Comparison of ENCODE assay signal across 8 cellular contexts in the genomic region with DNA sequence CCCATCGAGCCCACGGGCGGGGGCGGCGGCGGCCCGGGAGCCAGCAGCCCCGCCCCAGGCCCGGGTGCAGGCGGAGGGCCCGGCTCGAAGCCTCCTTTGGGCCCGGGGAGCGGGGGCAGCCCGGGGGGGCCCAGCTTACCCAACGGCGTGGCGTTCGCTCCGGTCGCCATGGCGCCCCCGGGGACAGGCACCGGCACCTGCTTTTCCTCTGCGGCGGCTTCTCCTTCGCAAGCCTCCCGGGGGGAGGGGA. TPM values are rescaled to one million over a fixed set of nuclear protein-coding genes. Genes with fewer than 3 reads are reported as not detected.
DNase-seq lines count a peak whose midpoint lies in the region; ATAC-seq, FAIRE-seq and TF ChIP-seq lines count a peak whose summit lies in the region.

No MANE protein-coding gene starts in this region.

- H3K27ac ChIP-seq in iPS-20b (ENCODE audit: low read length) (no peak overlapping the region), thoracic aorta (peak overlapping the region; percentile 99 to 100)

- POLR2A ChIA-PET in AG04449 (lab: Yijun Ruan, JAX): interaction anchor here (0.9 to 1.1 kb wide), 5 partner anchors 17 to 263 kb away, joined by 3 to 7 read pairs (median 4); partner anchors contain the start of gene SAC3D1
- POLR2A ChIA-PET in activated CD4-positive, alpha-beta memory T cell treated with anti-CD3 and anti-CD28 coated beads, Interleukin-2, amount 10 ng/mL, durations not matched to agents 7 days and 5 days (lab: Charles Lee): interaction anchor here (0.8 to 10.9 kb wide), 22 partner anchors 10 to 721 kb away, joined by 3 to 197 read pairs (median 6); partner anchors contain the start of genes ARL2, ESRRA, FAU and MALAT1

- peak overlapping the region; percentile 100 for H3K27ac Mint-ChIP-seq in activated CD4-positive, alpha-beta memory T cell treated with anti-CD3 and anti-CD28 coated beads, Interleukin-2, amount 10 ng/mL, durations not matched to agents 7 days and 5 days

- H3K4me3 ChIP-seq in AG04449 (ENCODE audit: low read depth, low read length) (peak overlapping the region; percentile 93), HAP-1 (peak overlapping the region; percentile 67), iPS-20b (ENCODE audit: low read length) (peak overlapping the region; percentile 74; the same call in 1 of the 2 replicates), thoracic aorta (peak overlapping the region; percentile 96)

- peak overlapping the region; percentile 85 for H3K9ac ChIP-seq in iPS-20b (ENCODE audit: low read depth, low read length)

- peaks cover 63% of the 10 kb centered on the region for H3K4me1 Mint-ChIP-seq in activated CD4-positive, alpha-beta memory T cell treated with anti-CD3 and anti-CD28 coated beads, Interleukin-2, amount 10 ng/mL, durations not matched to agents 7 days and 5 days

- in situ Hi-C loops in HAP-1 (cut with MboI; ENCODE audit: low sequenced_read_pairs): no loop called here

- peaks cover 47% of the 10 kb centered on the region for H3K36me3 Mint-ChIP-seq in activated CD4-positive, alpha-beta memory T cell treated with anti-CD3 and anti-CD28 coated beads, Interleukin-2, amount 10 ng/mL, durations not matched to agents 7 days and 5 days (ENCODE audit: low read depth)

- ATAC-seq in thoracic aorta (ENCODE audit: insufficient number of reproducible peaks, low FRiP score, low read depth): no peak

- H3K9me3 ChIP-seq in HAP-1: no peaks in the 10 kb centered on the region
- H3K9me3 ChIP-seq in iPS-20b (ENCODE audit: insufficient read depth, low read depth, low read length): no peaks in the 10 kb centered on the region
- no peaks in the 10 kb centered on the region for H3K9me3 ChIP-seq in thoracic aorta

- TF ChIP-seq CTCF in AG04449 (IDR thresholded peaks at IDR 0.05; ENCODE audit: insufficient read depth, low read length, missing control alignments) (no peak), thoracic aorta (IDR thresholded peaks at IDR 0.05) (no peak)

- CTCF ChIA-PET in AG04449 (lab: Yijun Ruan, JAX): interaction anchor here (1.0 to 4.2 kb wide), 3 partner anchors 10 to 104 kb away, joined by 4 to 29 read pairs (median 11); no protein-coding TSS in a partner anchor
- CTCF ChIA-PET in activated CD4-positive, alpha-beta memory T cell treated with anti-CD3 and anti-CD28 coated beads, Interleukin-2, amount 10 ng/mL, durations not matched to agents 7 days and 5 days (lab: Charles Lee): interaction anchor here (0.6 to 6.2 kb wide), 16 partner anchors 9 to 537 kb away, joined by 3 to 27 read pairs (median 4); partner anchors contain the start of genes CDC42BPG, FKBP2, RASGRP2 and TM7SF2

- peak overlapping the region; percentile 86 for H3K4me3 Mint-ChIP-seq in activated CD4-positive, alpha-beta memory T cell treated with anti-CD3 and anti-CD28 coated beads, Interleukin-2, amount 10 ng/mL, durations not matched to agents 7 days and 5 days

- no peaks in the 10 kb centered on the region for H3K9me3 Mint-ChIP-seq in activated CD4-positive, alpha-beta memory T cell treated with anti-CD3 and anti-CD28 coated beads, Interleukin-2, amount 10 ng/mL, durations not matched to agents 7 days and 5 days

- H3K4me1 ChIP-seq in HAP-1: peaks cover 9% of the 10 kb centered on the region
- peaks cover 14% of the 10 kb centered on the region for H3K4me1 ChIP-seq in iPS-20b (ENCODE audit: insufficient read depth, low read length)
- peaks cover 34 to 41% of the 10 kb centered on the region in 2 donors for H3K4me1 ChIP-seq in thoracic aorta (ENCODE audit: control insufficient read depth in 1 of 2, low read depth in 2 of 2)

- DNase-seq in AG04449 (ENCODE audit: low read depth, low spot score) (no peak), HAP-1 (ENCODE audit: low spot score in 2 of 2) (no peak), thoracic aorta (ENCODE audit: low spot score) (no peak), mesenteric fat pad (ENCODE audit: low spot score) (no peak), head of caudate nucleus (no peak), frontal cortex (ENCODE audit: low spot score in 2 of 2) (no peak)
- no peak for DNase-seq in activated CD4-positive, alpha-beta memory T cell treated with anti-CD3 and anti-CD28 coated beads, Interleukin-2, amount 10 ng/mL, durations not matched to agents 7 days and 5 days

- H3K36me3 ChIP-seq in HAP-1 (replicated peaks) (peaks cover 44% of the 10 kb centered on the region), iPS-20b (ENCODE audit: insufficient read depth, low read depth, low read length) (peaks cover 44% of the 10 kb centered on the region), thoracic aorta (peaks cover 30% of the 10 kb centered on the region)

- FAIRE-seq in frontal cortex (lab: Jason Lieb, UNC): no peak

- intact Hi-C loops in head of caudate nucleus (cut with DNase I): no loop called here

- H3K27me3 Mint-ChIP-seq in activated CD4-positive, alpha-beta memory T cell treated with anti-CD3 and anti-CD28 coated beads, Interleukin-2, amount 10 ng/mL, durations not matched to agents 7 days and 5 days: no peaks in the 10 kb centered on the region

- no peaks in the 10 kb centered on the region for H3K27me3 ChIP-seq in HAP-1 (ENCODE audit: low read depth)
- H3K27me3 ChIP-seq in iPS-20b (ENCODE audit: insufficient read depth, low read length): no peaks in the 10 kb centered on the region
- no peaks in the 10 kb centered on the region for H3K27me3 ChIP-seq in thoracic aorta (replicated peaks; ENCODE audit: insufficient read depth)

RNA-seq across cellular contexts. Expression of gene SF1, which starts 0.2 kb away (rescaled TPM):
- total RNA-seq in activated CD4-positive, alpha-beta memory T cell treated with anti-CD3 and anti-CD28 coated beads, Interleukin-2, amount 10 ng/mL, durations not matched to agents 7 days and 5 days: 100 to 1,000 TPM; 385 to 390 TPM
- total RNA-seq in thoracic aorta (100 to 1,000 TPM; 250 to 512 TPM), mesenteric fat pad (302 TPM), frontal cortex (62.4 TPM)

RNA-seq across cellular contexts. Expression of gene PYGM, which starts 18.4 kb away (rescaled TPM):
- 1 to 10 TPM; 3.1 to 4.0 TPM for total RNA-seq in activated CD4-positive, alpha-beta memory T cell treated with anti-CD3 and anti-CD28 coated beads, Interleukin-2, amount 10 ng/mL, durations not matched to agents 7 days and 5 days
- 10 to 100 TPM; 12.2 to 13.4 TPM for total RNA-seq in thoracic aorta
- total RNA-seq in mesenteric fat pad: 1.8 TPM
- total RNA-seq in frontal cortex: 0.82 TPM

RNA-seq across cellular contexts. Expression of gene MAP4K2, which starts 24.9 kb away (rescaled TPM):
- 10 to 100 TPM; 95.6 to 98.0 TPM for total RNA-seq in activated CD4-positive, alpha-beta memory T cell treated with anti-CD3 and anti-CD28 coated beads, Interleukin-2, amount 10 ng/mL, durations not matched to agents 7 days and 5 days
- total RNA-seq in thoracic aorta (10 to 100 TPM; 23.3 to 39.1 TPM), mesenteric fat pad (18.2 TPM), frontal cortex (7.3 TPM)

RNA-seq across cellular contexts. Expression of gene MEN1, which starts 32.2 kb away (rescaled TPM):
- 10 to 100 TPM; 32.5 to 33.4 TPM for total RNA-seq in activated CD4-positive, alpha-beta memory T cell treated with anti-CD3 and anti-CD28 coated beads, Interleukin-2, amount 10 ng/mL, durations not matched to agents 7 days and 5 days
- total RNA-seq in thoracic aorta: 10 to 100 TPM; 11.6 to 16.0 TPM
- total RNA-seq in mesenteric fat pad: 18.5 TPM
- 11.8 TPM for total RNA-seq in frontal cortex

RNA-seq across cellular contexts. Expression of gene RASGRP2, which starts 34.2 kb away (rescaled TPM):
- total RNA-seq in activated CD4-positive, alpha-beta memory T cell treated with anti-CD3 and anti-CD28 coated beads, Interleukin-2, amount 10 ng/mL, durations not matched to agents 7 days and 5 days: 100 to 1,000 TPM; 179 to 183 TPM
- total RNA-seq in thoracic aorta: 10 to 100 TPM; 78.4 to 89.1 TPM
- total RNA-seq in mesenteric fat pad: 22.0 TPM
- 24.9 TPM for total RNA-seq in frontal cortex
